20 cellular contexts compared by ENCODE assay signal in genomic region chr10:133129854-133130495, GRCh38. TPM values are rescaled to one million over a fixed set of nuclear protein-coding genes. Genes with fewer than 3 reads are reported as not detected.
DNase-seq lines count a peak whose midpoint lies in the region; ATAC-seq and TF ChIP-seq lines count a peak whose summit lies in the region.
"Had no signal": no experiment of that assay in that cellular context is flagged by ENCODE, and none has a peak within 500 bp of the region (broad histone marks: within the 10 kb centered on the region; RNA-seq: fewer than 3 reads in every experiment).

No MANE protein-coding gene starts in this region.

- H3K79me2 ChIP-seq in GM23338 (replicated peaks; ENCODE audit: insufficient read depth) = no peaks in the 10 kb centered on the region

- 0 out of 2 replicates have a peak, but pooled peaks cover 8% of the 10 kb centered on the region for H3K9me3 ChIP-seq in BLaER1
- no peaks in the 10 kb centered on the region for H3K9me3 ChIP-seq in endodermal cell (ENCODE audit: control insufficient read depth, low read length)
- H3K9me3 ChIP-seq: HAP-1 had no signal

- intact Hi-C loops in activated CD4-positive, alpha-beta memory T cell treated with anti-CD3 and anti-CD28 coated beads for 36 hours (cut with micrococcal nuclease) = no loop called here
- intact Hi-C loops in posterior vena cava (cut with DNase I) (loop anchor here in 1 of 2 donors (10.0 kb wide), 1 partner anchor 185 kb away; the partner anchor contains the start of gene CFAP46), sciatic nerve (cut with DNase I) (loop anchor here (10.0 kb wide), 1 partner anchor 295 kb away; no protein-coding TSS in a partner anchor)

- no peak overlapping the region for H3K4me3 Mint-ChIP-seq in activated CD4-positive, alpha-beta memory T cell treated with anti-CD3 and anti-CD28 coated beads for 36 hours
- H3K4me3 Mint-ChIP-seq in activated CD4-positive, alpha-beta memory T cell treated with anti-CD3 and anti-CD28 coated beads, Interleukin-2, amount 10 ng/mL, durations not matched to agents 7 days and 5 days = no peak overlapping the region
- H3K4me3 Mint-ChIP-seq in endodermal cell = no peak overlapping the region
- H3K4me3 Mint-ChIP-seq in GM23338 = no peak overlapping the region

- H2AFZ ChIP-seq in GM23338 = no peak overlapping the region
- H2AFZ ChIP-seq: GM23248 had no signal

- H3F3A ChIP-seq in GM23338 (replicated peaks; ENCODE audit: low read depth) = no peaks in the 10 kb centered on the region

- ATAC-seq in sciatic nerve (no peak), GM23338 (no peak)

- no peaks in the 10 kb centered on the region for H3K36me3 Mint-ChIP-seq in activated CD4-positive, alpha-beta memory T cell treated with anti-CD3 and anti-CD28 coated beads for 36 hours
- no peaks in the 10 kb centered on the region for H3K36me3 Mint-ChIP-seq in activated CD4-positive, alpha-beta memory T cell treated with anti-CD3 and anti-CD28 coated beads, Interleukin-2, amount 10 ng/mL, durations not matched to agents 7 days and 5 days (ENCODE audit: low read depth)
- H3K36me3 Mint-ChIP-seq in endodermal cell (ENCODE audit: low read depth) (no peaks in the 10 kb centered on the region), GM23338 (ENCODE audit: low read depth) (no peaks in the 10 kb centered on the region)

- H4K20me1 ChIP-seq in BLaER1 (peaks cover 19% of the 10 kb centered on the region), GM23338 (replicated peaks; ENCODE audit: insufficient read depth) (no peaks in the 10 kb centered on the region)

- DNase-seq in activated CD4-positive, alpha-beta memory T cell treated with anti-CD3 and anti-CD28 coated beads for 36 hours = peak; percentile 2
- no peak for DNase-seq in activated CD4-positive, alpha-beta memory T cell treated with anti-CD3 and anti-CD28 coated beads, Interleukin-2, amount 10 ng/mL, durations not matched to agents 7 days and 5 days
- DNase-seq in endodermal cell = no peak
- DNase-seq in posterior vena cava (ENCODE audit: low spot score) = peak; percentile 76
- no peak for DNase-seq in DMS79 treated with DMSO at 0.1 percent for 48 hours (lab: John Stamatoyannopoulos, UW)
- DNase-seq in sciatic nerve (ENCODE audit: low spot score) = no peak
- no peak for DNase-seq in GM23338 (ENCODE audit: low spot score)
- DNase-seq: DMS79, GM23248, KBM-7, MM.1S, NCI-H1048, NCI-H1417 treated with DMSO at 0.1 percent for 48 hours, NCI-H187 treated with DMSO at 0.1 percent for 48 hours, NCI-H2107, NCI-H446 treated with DMSO at 0.1 percent for 48 hours, NCI-H526 treated with DMSO at 0.1 percent for 48 hours had no signal

- WGBS in endodermal cell (ENCODE audit: insufficient coverage in 1 of 2, insufficient read length in 1 of 2), 2 experiments = 88 to 89% methylated on average over 18 to 20 of the region's 20 CpGs

- H3K27ac ChIP-seq in BLaER1 (no peak overlapping the region), endodermal cell (ENCODE audit: low read depth, low read length) (no peak overlapping the region), GM23338 (ENCODE audit: low read depth) (no peak overlapping the region)
- H3K27ac ChIP-seq: GM23248 had no signal

- H3K9ac ChIP-seq in BLaER1 (no peak overlapping the region), endodermal cell (ENCODE audit: extremely low read depth, low read length, poor library complexity, severe bottlenecking) (no peak overlapping the region)
- H3K9ac ChIP-seq: GM23248 had no signal

- H3K9me2 ChIP-seq in GM23338 (ENCODE audit: insufficient read depth) = no peaks in the 10 kb centered on the region

- H3K4me1 Mint-ChIP-seq in activated CD4-positive, alpha-beta memory T cell treated with anti-CD3 and anti-CD28 coated beads for 36 hours (ENCODE audit: low read depth) = peaks cover 2% of the 10 kb centered on the region
- H3K4me1 Mint-ChIP-seq in activated CD4-positive, alpha-beta memory T cell treated with anti-CD3 and anti-CD28 coated beads, Interleukin-2, amount 10 ng/mL, durations not matched to agents 7 days and 5 days = peaks cover under 1% of the 10 kb centered on the region
- H3K4me1 Mint-ChIP-seq in endodermal cell = no peaks in the 10 kb centered on the region
- peaks cover under 1% of the 10 kb centered on the region; the same call in 1 of the 3 replicates for H3K4me1 Mint-ChIP-seq in GM23338

- POLR2A ChIA-PET in activated CD4-positive, alpha-beta memory T cell treated with anti-CD3 and anti-CD28 coated beads for 36 hours (lab: Charles Lee) = no interaction called here
- POLR2A ChIA-PET in activated CD4-positive, alpha-beta memory T cell treated with anti-CD3 and anti-CD28 coated beads, Interleukin-2, amount 10 ng/mL, durations not matched to agents 7 days and 5 days (lab: Charles Lee) = no interaction called here

- CTCF ChIA-PET in activated CD4-positive, alpha-beta memory T cell treated with anti-CD3 and anti-CD28 coated beads for 36 hours (lab: Charles Lee) = no interaction called here
- CTCF ChIA-PET in activated CD4-positive, alpha-beta memory T cell treated with anti-CD3 and anti-CD28 coated beads, Interleukin-2, amount 10 ng/mL, durations not matched to agents 7 days and 5 days (lab: Charles Lee) = no interaction called here

- H3K27ac Mint-ChIP-seq in activated CD4-positive, alpha-beta memory T cell treated with anti-CD3 and anti-CD28 coated beads for 36 hours = no peak overlapping the region
- no peak overlapping the region for H3K27ac Mint-ChIP-seq in activated CD4-positive, alpha-beta memory T cell treated with anti-CD3 and anti-CD28 coated beads, Interleukin-2, amount 10 ng/mL, durations not matched to agents 7 days and 5 days
- H3K27ac Mint-ChIP-seq in endodermal cell = no peak overlapping the region
- no peak overlapping the region for H3K27ac Mint-ChIP-seq in GM23338

- H3K36me3 ChIP-seq in BLaER1 = no peaks in the 10 kb centered on the region
- H3K36me3 ChIP-seq in endodermal cell (ENCODE audit: control insufficient read depth, insufficient read depth, low read length) = no peaks in the 10 kb centered on the region
- H3K36me3 ChIP-seq in GM23338 (ENCODE audit: insufficient read depth) = no peaks in the 10 kb centered on the region
- H3K36me3 ChIP-seq: HAP-1 had no signal

- H3K27me3 Mint-ChIP-seq in activated CD4-positive, alpha-beta memory T cell treated with anti-CD3 and anti-CD28 coated beads for 36 hours = peaks cover 9% of the 10 kb centered on the region
- H3K27me3 Mint-ChIP-seq in activated CD4-positive, alpha-beta memory T cell treated with anti-CD3 and anti-CD28 coated beads, Interleukin-2, amount 10 ng/mL, durations not matched to agents 7 days and 5 days = peaks cover 2% of the 10 kb centered on the region
- H3K27me3 Mint-ChIP-seq in endodermal cell (ENCODE audit: insufficient read depth) (no peaks in the 10 kb centered on the region), GM23338 (ENCODE audit: insufficient read depth, low read depth, poor library complexity) (peaks cover 12% of the 10 kb centered on the region)

- H3K9me3 Mint-ChIP-seq in activated CD4-positive, alpha-beta memory T cell treated with anti-CD3 and anti-CD28 coated beads for 36 hours = no peaks in the 10 kb centered on the region
- no peaks in the 10 kb centered on the region for H3K9me3 Mint-ChIP-seq in activated CD4-positive, alpha-beta memory T cell treated with anti-CD3 and anti-CD28 coated beads, Interleukin-2, amount 10 ng/mL, durations not matched to agents 7 days and 5 days
- H3K9me3 Mint-ChIP-seq in endodermal cell (no peaks in the 10 kb centered on the region), GM23338 (no peaks in the 10 kb centered on the region; the same call in 1 of the 3 replicates)

- H3K27me3 ChIP-seq in BLaER1 (peaks cover 2% of the 10 kb centered on the region; the same call in 1 of the 2 replicates), endodermal cell (ENCODE audit: control insufficient read depth, insufficient read depth, low read length, poor library complexity, severe bottlenecking) (no peaks in the 10 kb centered on the region), GM23338 (ENCODE audit: insufficient read depth) (no peaks in the 10 kb centered on the region)

- TF ChIP-seq CTCF in endodermal cell (conservative IDR thresholded peaks at IDR 0.05) = peak; percentile 0
- no peak for TF ChIP-seq CTCF in GM23338 (conservative IDR thresholded peaks at IDR 0.05; ENCODE audit: low read depth in 2 of 2)

- peak overlapping the region; percentile 82; the same call in 1 of the 2 replicates for H3K4me2 ChIP-seq in BLaER1
- no peak overlapping the region for H3K4me2 ChIP-seq in GM23338

- H3K4me1 ChIP-seq in BLaER1 (peaks cover 54% of the 10 kb centered on the region), endodermal cell (ENCODE audit: control insufficient read depth, insufficient read depth, low read length) (no peaks in the 10 kb centered on the region), GM23338 (ENCODE audit: insufficient read depth) (no peaks in the 10 kb centered on the region)
- H3K4me1 ChIP-seq: HAP-1 had no signal

- H3K4me3 ChIP-seq in BLaER1 (no peak overlapping the region), endodermal cell (ENCODE audit: low read length) (no peak overlapping the region), GM23338 (no peak overlapping the region)
- H3K4me3 ChIP-seq: GM23248, HAP-1 had no signal

TF ChIP-seq in GM23338, 12 proteins besides CTCF, POLR2A, EP300 and RAD21 (continues in another document):
- TF ChIP-seq CREB1 (CRISPR knock-in tag; IDR thresholded peaks at IDR 0.05; ENCODE audit: low read depth) (no peak), ZNF331 (CRISPR knock-in tag; IDR thresholded peaks at IDR 0.05; ENCODE audit: low read depth) (no peak), ZNF114 (CRISPR knock-in tag; IDR thresholded peaks at IDR 0.05) (no peak), STAT1 (IDR thresholded peaks at IDR 0.05; ENCODE audit: unreplicated experiment) (no peak)

RNA-seq across cellular contexts. Expression of gene KNDC1, which starts 30.0 kb away (rescaled TPM):
- under 1 TPM; 0.17 to 0.70 TPM for total RNA-seq in activated CD4-positive, alpha-beta memory T cell treated with anti-CD3 and anti-CD28 coated beads for 36 hours
- total RNA-seq in activated CD4-positive, alpha-beta memory T cell treated with anti-CD3 and anti-CD28 coated beads, Interleukin-2, amount 10 ng/mL, durations not matched to agents 7 days and 5 days = 1 to 10 TPM in 1 of 2 experiments, under 1 TPM in 1; 0.55 to 1.2 TPM
- total RNA-seq in endodermal cell (1 to 10 TPM; 6.5 to 9.6 TPM), posterior vena cava (under 1 TPM; 0.33 to 0.37 TPM), sciatic nerve (7.1 TPM)
- polyA plus RNA-seq in endodermal cell (2013, experiment 1 of 2) = 7.3 TPM
- 4.6 TPM for polyA plus RNA-seq in endodermal cell (2013, experiment 2 of 2)
- total RNA-seq in GM23338 (2014; rRNA removed; shearing (Covaris generic)) = 8.2 and 16.0 TPM in 2 replicates
- polyA plus RNA-seq in GM23338 (2016; fragmentation: Nextera tagmentation; extraction: Ambion mirVana) = 1.8 and 1.9 TPM in 2 replicates
- total RNA-seq: RPMI7951 had no signal

RNA-seq across cellular contexts. Expression of gene ADGRA1, which starts 42.3 kb away (rescaled TPM):
- total RNA-seq in activated CD4-positive, alpha-beta memory T cell treated with anti-CD3 and anti-CD28 coated beads for 36 hours = not detected
- total RNA-seq in activated CD4-positive, alpha-beta memory T cell treated with anti-CD3 and anti-CD28 coated beads, Interleukin-2, amount 10 ng/mL, durations not matched to agents 7 days and 5 days = not detected
- total RNA-seq in endodermal cell (1 to 10 TPM in 1 of 2 donors, under 1 TPM in 1; 0.24 to 1.0 TPM), posterior vena cava (under 1 TPM; 0.10 to 0.56 TPM), sciatic nerve (0.13 TPM)
- polyA plus RNA-seq in endodermal cell (2013, experiment 1 of 2) = 5.6 TPM
- 6.9 TPM for polyA plus RNA-seq in endodermal cell (2013, experiment 2 of 2)
- total RNA-seq in GM23338 (2014; rRNA removed; shearing (Covaris generic)) = 0.52 and 0.66 TPM in 2 replicates
- 0.07 and 0.23 TPM in 2 replicates for polyA plus RNA-seq in GM23338 (2016; fragmentation: Nextera tagmentation; extraction: Ambion mirVana)
- total RNA-seq: GM23248, RPMI7951 had no signal
- polyA plus RNA-seq: GM23248 had no signal

Comparison
In these comparisons a context has a peak if more than half of its experiments do, and no peak if none do; other contexts are left out.
1. DNase-seq: peak in activated CD4-positive, alpha-beta memory T cell treated with anti-CD3 and anti-CD28 coated beads for 36 hours (single experiment) and posterior vena cava (single experiment); none in activated CD4-positive, alpha-beta memory T cell treated with anti-CD3 and anti-CD28 coated beads, Interleukin-2, amount 10 ng/mL, durations not matched to agents 7 days and 5 days (single experiment), endodermal cell (single experiment), DMS79 treated with DMSO at 0.1 percent for 48 hours (single experiment), sciatic nerve (single experiment) and GM23338 (single experiment).